In genomic region chr5:136005371-136005770, GRCh38 we compare ENCODE assay signal across 22 cellular contexts. TPM values are rescaled to one million over a fixed set of nuclear protein-coding genes. Genes with fewer than 3 reads are reported as not detected.
"Had no signal": no experiment of that assay in that cellular context is flagged by ENCODE, and none has a peak within 500 bp of the region (broad histone marks: within the 10 kb centered on the region; RNA-seq: fewer than 3 reads in every experiment).

No MANE protein-coding gene starts in this region.

- H3K27ac Mint-ChIP-seq: activated naive CD8-positive, alpha-beta T cell treated with anti-CD3 and anti-CD28 coated beads, Interleukin-2, amount 50 U/mL, for 24 hours; activated T-helper 17 cell treated with anti-CD3 and anti-CD28 coated beads, Interleukin-2, amount 50 U/mL, for 72 hours; memory B cell; natural killer cell treated with Interleukin-12 subunit alpha and Interleukin-12 subunit beta and Interleukin-15 and Interleukin-18, amount 100 ng/mL, for 72 hours; stimulated activated effector memory CD8-positive, alpha-beta T cell treated with anti-CD3 and anti-CD28 coated beads, Interleukin-12 subunit alpha, Interleukin-12 subunit beta, amount 100 ng/mL, for 72 hours; T-cell had no signal

- H3K4me1 Mint-ChIP-seq: activated naive CD8-positive, alpha-beta T cell treated with anti-CD3 and anti-CD28 coated beads, Interleukin-2, amount 50 U/mL, for 24 hours; activated T-helper 17 cell treated with anti-CD3 and anti-CD28 coated beads, Interleukin-2, amount 50 U/mL, for 72 hours; memory B cell; stimulated activated effector memory CD8-positive, alpha-beta T cell treated with anti-CD3 and anti-CD28 coated beads, Interleukin-12 subunit alpha, Interleukin-12 subunit beta, amount 100 ng/mL, for 72 hours; T-cell had no signal

- H3K4me3 ChIP-seq: cardiac muscle cell, left ventricle myocardium inferior, psoas muscle, right lobe of liver had no signal

- H3K36me3 ChIP-seq: cardiac muscle cell, left ventricle myocardium inferior, right lobe of liver had no signal

- H3K4me1 ChIP-seq: psoas muscle, right lobe of liver had no signal

- H3K27me3 ChIP-seq: cardiac muscle cell, right lobe of liver had no signal

- FAIRE-seq: endometrium, kidney had no signal

- ATAC-seq: activated naive CD8-positive, alpha-beta T cell treated with anti-CD3 and anti-CD28 coated beads, Interleukin-2, amount 50 U/mL, for 24 hours; activated T-helper 17 cell treated with anti-CD3 and anti-CD28 coated beads, Interleukin-2, amount 50 U/mL, for 72 hours; esophagus mucosa; natural killer cell treated with Interleukin-12 subunit alpha and Interleukin-12 subunit beta and Interleukin-15 and Interleukin-18, amount 100 ng/mL, for 72 hours; stimulated activated effector memory CD8-positive, alpha-beta T cell treated with anti-CD3 and anti-CD28 coated beads, Interleukin-12 subunit alpha, Interleukin-12 subunit beta, amount 100 ng/mL, for 72 hours; T-cell had no signal

- H3K9me3 ChIP-seq: left ventricle myocardium inferior, psoas muscle, right lobe of liver had no signal

- H3K36me3 Mint-ChIP-seq: memory B cell; natural killer cell treated with Interleukin-12 subunit alpha and Interleukin-12 subunit beta and Interleukin-15 and Interleukin-18, amount 100 ng/mL, for 72 hours; stimulated activated effector memory CD8-positive, alpha-beta T cell treated with anti-CD3 and anti-CD28 coated beads, Interleukin-12 subunit alpha, Interleukin-12 subunit beta, amount 100 ng/mL, for 72 hours; T-cell had no signal

- H3K4me3 Mint-ChIP-seq: activated naive CD8-positive, alpha-beta T cell treated with anti-CD3 and anti-CD28 coated beads, Interleukin-2, amount 50 U/mL, for 24 hours; activated T-helper 17 cell treated with anti-CD3 and anti-CD28 coated beads, Interleukin-2, amount 50 U/mL, for 72 hours; memory B cell; natural killer cell treated with Interleukin-12 subunit alpha and Interleukin-12 subunit beta and Interleukin-15 and Interleukin-18, amount 100 ng/mL, for 72 hours; stimulated activated effector memory CD8-positive, alpha-beta T cell treated with anti-CD3 and anti-CD28 coated beads, Interleukin-12 subunit alpha, Interleukin-12 subunit beta, amount 100 ng/mL, for 72 hours; T-cell had no signal

- DNase-seq: activated CD4-positive, alpha-beta T cell treated with anti-CD3 and anti-CD28 coated beads for 1 hour; activated CD4-positive, alpha-beta T cell treated with anti-CD3 and anti-CD28 coated beads, Interleukin-2, amount 50 U/mL, for 4 hours; activated naive CD4-positive, alpha-beta T cell treated with Interleukin-2 at 50 U/mL for 16 hours; activated naive CD8-positive, alpha-beta T cell treated with anti-CD3 and anti-CD28 coated beads, Interleukin-2, amount 50 U/mL, for 24 hours; hypothalamus; kidney; left ventricle myocardium inferior; right lobe of liver; T-cell; T-helper 9 cell had no signal

- H3K9me3 Mint-ChIP-seq: activated naive CD8-positive, alpha-beta T cell treated with anti-CD3 and anti-CD28 coated beads, Interleukin-2, amount 50 U/mL, for 24 hours; activated T-helper 17 cell treated with anti-CD3 and anti-CD28 coated beads, Interleukin-2, amount 50 U/mL, for 72 hours; memory B cell; natural killer cell treated with Interleukin-12 subunit alpha and Interleukin-12 subunit beta and Interleukin-15 and Interleukin-18, amount 100 ng/mL, for 72 hours; stimulated activated effector memory CD8-positive, alpha-beta T cell treated with anti-CD3 and anti-CD28 coated beads, Interleukin-12 subunit alpha, Interleukin-12 subunit beta, amount 100 ng/mL, for 72 hours; T-cell had no signal

- H3K27ac ChIP-seq: cardiac muscle cell, left ventricle myocardium inferior, psoas muscle, right lobe of liver had no signal

RNA-seq across cellular contexts. Expression of gene TGFBI, which starts 23.4 kb away (rescaled TPM):
- total RNA-seq: natural killer cell treated with Interleukin-12 subunit alpha and Interleukin-12 subunit beta and Interleukin-15 and Interleukin-18, amount 100 ng/mL, for 72 hours had no signal

RNA-seq across cellular contexts. Expression of gene LECT2, which starts 50.6 kb away (rescaled TPM):
- total RNA-seq: activated T-helper 17 cell treated with anti-CD3 and anti-CD28 coated beads, Interleukin-2, amount 50 U/mL, for 72 hours; cardiac muscle cell; esophagus mucosa; glomerular endothelial cell; kidney; left ventricle myocardium inferior; natural killer cell treated with Interleukin-12 subunit alpha and Interleukin-12 subunit beta and Interleukin-15 and Interleukin-18, amount 100 ng/mL, for 72 hours; osteocyte; psoas muscle; T-cell; urinary bladder had no signal
- polyA plus RNA-seq: cardiac muscle cell, psoas muscle, thymus, urinary bladder had no signal
